Comparison of ENCODE assay signal across 9 cellular contexts in genomic region chr22:29727248-29727551, GRCh38. TPM values are rescaled to one million over a fixed set of nuclear protein-coding genes. Genes with fewer than 3 reads are reported as not detected.
DNase-seq lines count a peak whose midpoint lies in the region; ATAC-seq and TF ChIP-seq lines count a peak whose summit lies in the region.
"Had no signal": no experiment of that assay in that cellular context is flagged by ENCODE, and none has a peak within 500 bp of the region (broad histone marks: within the 10 kb centered on the region; RNA-seq: fewer than 3 reads in every experiment).

No MANE protein-coding gene starts in this region.

- DNase-seq in BJ (ENCODE audit: low read depth): no peak
- peak; percentile 31 for DNase-seq in HK-2 (ENCODE audit: unreplicated experiment)
- peak; percentile 62 for DNase-seq in adipocyte (ENCODE audit: low read depth)
- DNase-seq in left lobe of liver (ENCODE audit: low spot score): peak; percentile 53
- DNase-seq in hippocampal formation (lab: John Stamatoyannopoulos, UW): no peak
- DNase-seq in NCI-H345 (lab: John Stamatoyannopoulos, UW): no peak
- DNase-seq: GOT3 had no signal

- POLR2A ChIA-PET in BJ (lab: Charles Lee): no interaction called here

- H3K4me3 ChIP-seq in BJ (ENCODE audit: low read depth, low read length) (no peak overlapping the region), adipocyte (ENCODE audit: low read length) (no peak overlapping the region)

- peak; percentile 55 for TF ChIP-seq CTCF in BJ (IDR thresholded peaks at IDR 0.05; ENCODE audit: insufficient read depth, low read depth, low read length)

- ATAC-seq in left lobe of liver: peak; percentile 69
- ATAC-seq in GM21381 (IDR thresholded peaks at IDR 0.05; ENCODE audit: unreplicated experiment): no peak
- no peak for ATAC-seq in GM19324 (IDR thresholded peaks at IDR 0.05; ENCODE audit: low FRiP score, unreplicated experiment)

- H3K27me3 ChIP-seq in BJ (ENCODE audit: control insufficient read depth, insufficient read depth, low read length): peaks cover 11% of the 10 kb centered on the region
- peaks cover 35% of the 10 kb centered on the region for H3K27me3 ChIP-seq in adipocyte (replicated peaks; ENCODE audit: control insufficient read depth, insufficient read depth, low read length)

- no peaks in the 10 kb centered on the region for H3K9me3 ChIP-seq in adipocyte (ENCODE audit: control insufficient read depth, low read length)

- CTCF ChIA-PET in BJ (lab: Yijun Ruan, JAX): interaction anchor here (1.2 to 1.3 kb wide), 2 partner anchors 10 to 278 kb away, joined by 3 to 5 read pairs; no protein-coding TSS in a partner anchor

- H3K9ac ChIP-seq in adipocyte (ENCODE audit: low read length): no peak overlapping the region

- H3K4me1 ChIP-seq in adipocyte (ENCODE audit: control insufficient read depth, insufficient read depth, low read length): no peaks in the 10 kb centered on the region

- H3K36me3 ChIP-seq in BJ (ENCODE audit: control insufficient read depth, insufficient read depth, low read length): peaks cover 1% of the 10 kb centered on the region; the same call in 1 of the 2 replicates
- H3K36me3 ChIP-seq in adipocyte (ENCODE audit: control insufficient read depth, insufficient read depth, low read length, severe bottlenecking): peaks cover 5% of the 10 kb centered on the region

RNA-seq across cellular contexts. Expression of gene CABP7, which starts 7.4 kb away (rescaled TPM):
- polyA plus RNA-seq in BJ (2011; rRNA removed): 0.02 TPM in 1 of 2 replicates, not detected in the other
- polyA minus RNA-seq in BJ (2011; rRNA and poly(A)+ RNA removed): not detected in 2 replicates
- total RNA-seq in left lobe of liver: not detected

RNA-seq across cellular contexts. Expression of gene ZMAT5, which starts 39.6 kb away (rescaled TPM):
- 22.3 and 29.0 TPM in 2 replicates for polyA plus RNA-seq in BJ (2011; rRNA removed)
- 5.3 and 12.0 TPM in 2 replicates for polyA minus RNA-seq in BJ (2011; rRNA and poly(A)+ RNA removed)
- total RNA-seq in left lobe of liver: 11.1 TPM

RNA-seq across cellular contexts. Expression of gene UQCR10, which starts 40.0 kb away (rescaled TPM):
- polyA plus RNA-seq in BJ (2011; rRNA removed): 165 and 184 TPM in 2 replicates
- 85.1 and 102 TPM in 2 replicates for polyA minus RNA-seq in BJ (2011; rRNA and poly(A)+ RNA removed)
- total RNA-seq in left lobe of liver: 65.5 TPM

Comparison
In these comparisons a context has a peak if more than half of its experiments do, and no peak if none do; other contexts are left out.
1. DNase-seq: peak in HK-2 (single experiment), adipocyte (single experiment) and left lobe of liver (single experiment); none in BJ (single experiment), hippocampal formation (0 of 2) and NCI-H345 (single experiment).